8 cellular contexts compared by ENCODE assay signal in genomic region chr21:45293726-45294401, GRCh38. TPM values are rescaled to one million over a fixed set of nuclear protein-coding genes. Genes with fewer than 3 reads are reported as not detected.
DNase-seq lines count a peak whose midpoint lies in the region; ATAC-seq and TF ChIP-seq lines count a peak whose summit lies in the region.

No MANE protein-coding gene starts in this region.

- TF ChIP-seq CTCF in colonic mucosa (IDR thresholded peaks at IDR 0.05): no peak
- TF ChIP-seq CTCF in right lobe of liver (IDR thresholded peaks at IDR 0.05): no peak
- TF ChIP-seq CTCF in stomach (IDR thresholded peaks at IDR 0.05): no peak

- TF ChIP-seq EP300 in stomach (IDR thresholded peaks at IDR 0.05): no peak

- peaks cover 25% of the 10 kb centered on the region for H3K4me1 ChIP-seq in HUES48 (ENCODE audit: control insufficient read depth, insufficient read depth, low read length)
- peaks cover 15% of the 10 kb centered on the region for H3K4me1 ChIP-seq in colonic mucosa
- peaks cover 0 to 5% (median 2%) of the 10 kb centered on the region in 4 donors for H3K4me1 ChIP-seq in right lobe of liver
- H3K4me1 ChIP-seq in stomach: peaks cover 34 to 46% (median 41%) of the 10 kb centered on the region in 4 donors

- H3K9me3 ChIP-seq in HUES48 (ENCODE audit: control insufficient read depth, insufficient read depth, low read length): no peaks in the 10 kb centered on the region
- no peaks in the 10 kb centered on the region for H3K9me3 ChIP-seq in colonic mucosa
- no peaks in the 10 kb centered on the region for H3K9me3 ChIP-seq in right lobe of liver
- no peaks in the 10 kb centered on the region for H3K9me3 ChIP-seq in stomach

- intact Hi-C loops in colonic mucosa (cut with DNase I): no loop called here
- intact Hi-C loops in right lobe of liver (cut with DNase I): loop anchor here in 1 of 2 donors (5.0 kb wide), 2 partner anchors 133 to 148 kb away; no protein-coding TSS in a partner anchor
- intact Hi-C loops in stomach (cut with DNase I; ENCODE audit: low total_unique reads): loop anchor here (5.0 kb wide), 1 partner anchor 148 kb away; no protein-coding TSS in a partner anchor

- TF ChIP-seq POLR2A in right lobe of liver (IDR thresholded peaks at IDR 0.05) (no peak), stomach (IDR thresholded peaks at IDR 0.05) (no peak)

- H3K9ac ChIP-seq in HUES48 (ENCODE audit: low read depth, low read length): no peak overlapping the region; the same call in 1 of the 2 replicates
- H3K9ac ChIP-seq in colonic mucosa (ENCODE audit: low read depth in 2 of 2, low read length in 2 of 2): peak overlapping the region; percentile 61 to 80

- ATAC-seq in right lobe of liver: no peak
- no peak for ATAC-seq in HG02642 (IDR thresholded peaks at IDR 0.05; ENCODE audit: poor library complexity, unreplicated experiment)
- ATAC-seq in HG02981 (IDR thresholded peaks at IDR 0.05; ENCODE audit: unreplicated experiment): no peak

- peak overlapping the region; percentile 60 for H3K27ac ChIP-seq in HUES48 (ENCODE audit: low read depth, low read length)
- peak overlapping the region; percentile 72 for H3K27ac ChIP-seq in colonic mucosa
- peak overlapping the region; percentile 62 to 91 (median 80) for H3K27ac ChIP-seq in right lobe of liver
- H3K27ac ChIP-seq in stomach: peak overlapping the region; percentile 88 to 93 (median 90)

- H3K4me3 ChIP-seq in HUES48 (ENCODE audit: low read depth, low read length) (no peak overlapping the region), colonic mucosa (no peak overlapping the region), right lobe of liver (no peak overlapping the region), stomach (no peak overlapping the region)

- 0 out of 2 replicates have a peak, but pooled peaks cover 4% of the 10 kb centered on the region for H3K36me3 ChIP-seq in HUES48 (ENCODE audit: control insufficient read depth, insufficient read depth, low read length)
- H3K36me3 ChIP-seq in colonic mucosa: no peaks in the 10 kb centered on the region
- no peaks in the 10 kb centered on the region for H3K36me3 ChIP-seq in right lobe of liver
- H3K36me3 ChIP-seq in stomach: no peaks in the 10 kb centered on the region

- DNase-seq in colonic mucosa (peak; percentile 22), right lobe of liver (peak in 1 of 3 donors; percentile 59), stomach (peak; percentile 24), RKO (ENCODE audit: low spot score) (no peak)
- DNase-seq in activated CD4-positive, CD25-positive, alpha-beta regulatory T cell (lab: John Stamatoyannopoulos, UW): no peak

- H3K27me3 ChIP-seq in HUES48 (ENCODE audit: control insufficient read depth, insufficient read depth, low read length): no peaks in the 10 kb centered on the region
- H3K27me3 ChIP-seq in colonic mucosa: no peaks in the 10 kb centered on the region
- no peaks in the 10 kb centered on the region for H3K27me3 ChIP-seq in right lobe of liver
- H3K27me3 ChIP-seq in stomach: peaks cover 0 to 24% (median 12%) of the 10 kb centered on the region in 3 donors

- WGBS in right lobe of liver (ENCODE audit: insufficient coverage, low coverage, low lambda C conversion rate, missing lambda C conversion rate): 38% methylated on average over 6 of the region's 23 CpGs
- WGBS in stomach, 5 donors: 57 to 68% (median 64%) methylated on average over 13 to 23 of the region's 23 CpGs

RNA-seq across cellular contexts. Expression of gene POFUT2, which starts 6.2 kb away (rescaled TPM):
- total RNA-seq in colonic mucosa (10 to 100 TPM; 23.8 to 31.6 TPM), right lobe of liver (10 to 100 TPM; 10.5 to 22.0 (median 13.7) TPM), stomach (10 to 100 TPM; 19.2 to 34.2 (median 29.3) TPM)
- 10 to 100 TPM in 1 of 3 donors, 1 to 10 TPM in 2; 7.4 to 15.9 (median 9.5) TPM for polyA plus RNA-seq in stomach

Comparison
In these comparisons a context has a peak if more than half of its experiments do, and no peak if none do; other contexts are left out.
1. DNase-seq: peak in colonic mucosa (single experiment) and stomach (single experiment); none in activated CD4-positive, CD25-positive, alpha-beta regulatory T cell (0 of 4) and RKO (single experiment).
2. Peak in every context shown above with its lines, with median percentiles within 50 percentile points of each other: H3K27ac ChIP-seq.